Comparison of ENCODE assay signal across 23 cellular contexts in the genomic region with DNA sequence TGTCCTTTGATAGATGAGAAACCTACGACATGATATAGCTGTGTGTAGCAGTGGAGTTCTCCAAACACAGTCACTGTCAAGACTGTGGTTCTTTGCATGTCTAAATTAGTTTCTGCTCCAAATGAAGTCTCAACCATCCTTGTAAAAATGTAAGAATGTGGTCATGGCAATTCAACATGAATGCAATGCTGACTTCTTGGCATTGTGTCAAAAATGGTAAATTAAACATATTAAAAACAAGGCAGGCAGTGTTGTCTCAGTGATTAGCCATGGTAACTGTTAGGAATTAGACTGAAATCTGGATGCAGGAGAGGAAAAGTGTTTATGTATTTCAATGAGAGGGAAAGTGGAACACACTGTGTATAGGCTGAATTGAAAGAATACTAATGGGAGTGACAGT.
"Had no signal": no experiment of that assay in that cellular context is flagged by ENCODE, and none has a peak within 500 bp of the region (broad histone marks: within the 10 kb centered on the region; RNA-seq: fewer than 3 reads in every experiment).

No MANE protein-coding gene starts in this region.

- H3K9me3 ChIP-seq: breast epithelium, ovary, sigmoid colon, thoracic aorta had no signal

- ATAC-seq: activated CD4-positive, CD25-positive, alpha-beta regulatory T cell treated with anti-CD3 and anti-CD28 coated beads, Interleukin-2, amount 50 U/mL, for 24 hours; activated T-helper 17 cell treated with anti-CD3 and anti-CD28 coated beads, Interleukin-2, amount 50 U/mL, for 72 hours; left colon; stimulated activated effector memory CD8-positive, alpha-beta T cell treated with anti-CD3 and anti-CD28 coated beads, Interleukin-12 subunit alpha, Interleukin-12 subunit beta, amount 100 ng/mL, for 72 hours had no signal

- H3K4me3 ChIP-seq: breast epithelium, ovary, sigmoid colon, thoracic aorta had no signal

- DNase-seq: activated CD4-positive, alpha-beta memory T cell treated with anti-CD3 and anti-CD28 coated beads for 36 hours; activated CD4-positive, alpha-beta T cell treated with anti-CD3 and anti-CD28 coated beads for 48 hours; activated CD8-positive, alpha-beta memory T cell treated with anti-CD3 and anti-CD28 coated beads, Interleukin-2, amount 50 U/mL, for 4 hours; activated gamma-delta T cell treated with Interleukin-2 at 50 U/mL for 16 hours; activated naive CD4-positive, alpha-beta T cell treated with anti-CD3 and anti-CD28 coated beads, Interleukin-2, amount 50 U/mL, for 16 hours; activated T-cell treated with anti-CD3 and anti-CD28 coated beads, Interleukin-2, amount 50 U/mL, for 24 hours; amniotic stem cell; central memory CD4-positive, alpha-beta T cell; head of caudate nucleus; hippocampal formation; kidney; left colon; naive B cell; ovary; sigmoid colon; small intestine; stimulated activated CD4-positive, alpha-beta T cell treated with anti-CD3 and anti-CD28 coated beads, Interleukin-4, amount 100 ng/mL, for 24 hours; WERI-Rb-1 had no signal

- H3K36me3 ChIP-seq: breast epithelium, ovary, sigmoid colon, thoracic aorta, WERI-Rb-1 had no signal

- H3K27ac ChIP-seq: breast epithelium, ovary, sigmoid colon, thoracic aorta, WERI-Rb-1 had no signal
